In genomic region chr1:111553199-111553598, GRCh38 we compare ENCODE assay signal across 16 cellular contexts. TPM values are rescaled to one million over a fixed set of nuclear protein-coding genes. Genes with fewer than 3 reads are reported as not detected.
DNase-seq lines count a peak whose midpoint lies in the region; ATAC-seq and TF ChIP-seq lines count a peak whose summit lies in the region.
"Had no signal": no experiment of that assay in that cellular context is flagged by ENCODE, and none has a peak within 500 bp of the region (broad histone marks: within the 10 kb centered on the region; RNA-seq: fewer than 3 reads in every experiment).

No MANE protein-coding gene starts in this region.

- no peak overlapping the region for H4K5ac ChIP-seq in H9 (ENCODE audit: insufficient read length, low read depth, low read length)

- H3K27ac ChIP-seq in sigmoid colon (peak overlapping the region; percentile 25 to 77 (median 56)), H9 (ENCODE audit: insufficient read length, low read depth, low read length) (no peak overlapping the region)
- H3K27ac ChIP-seq: lower lobe of right lung, ovary had no signal

- H4K91ac ChIP-seq in H9 (ENCODE audit: insufficient read length, low read depth, low read length), result no peak overlapping the region

- no peak overlapping the region for H3K4me3 ChIP-seq in sigmoid colon
- H3K4me3 ChIP-seq: lower lobe of right lung, ovary had no signal

- no peaks in the 10 kb centered on the region for H3K9me3 ChIP-seq in sigmoid colon
- H3K9me3 ChIP-seq in H9 (ENCODE audit: control insufficient read depth, low read depth, low read length), result no peaks in the 10 kb centered on the region
- H3K9me3 ChIP-seq: lower lobe of right lung, ovary had no signal

- H2BK15ac ChIP-seq in H9 (ENCODE audit: low read depth, low read length), result no peak overlapping the region

- H3K4me1 ChIP-seq in sigmoid colon (peaks cover 0 to 21% (median 13%) of the 10 kb centered on the region in 4 donors), H9 (ENCODE audit: insufficient read depth, low read length) (no peaks in the 10 kb centered on the region)

- H3K27me3 ChIP-seq in sigmoid colon, result no peaks in the 10 kb centered on the region
- no peaks in the 10 kb centered on the region for H3K27me3 ChIP-seq in H9 (ENCODE audit: insufficient read depth, low read length)
- H3K27me3 ChIP-seq: ovary had no signal

- H2BK5ac ChIP-seq in H9 (ENCODE audit: insufficient read length, low read length), result no peak overlapping the region

- no peak overlapping the region for H3K4ac ChIP-seq in H9 (ENCODE audit: low read depth, low read length)

- no peak for TF ChIP-seq POLR2A in sigmoid colon (IDR thresholded peaks at IDR 0.05)

- H3K27ac Mint-ChIP-seq in H9, result no peak overlapping the region
- H3K27ac Mint-ChIP-seq: activated naive CD8-positive, alpha-beta T cell treated with anti-CD3 and anti-CD28 coated beads, Interleukin-2, amount 10 ng/mL, durations not matched to agents 7 days and 5 days had no signal

- no peak for ATAC-seq in HG03457 (IDR thresholded peaks at IDR 0.05; ENCODE audit: unreplicated experiment)
- ATAC-seq: lower lobe of right lung had no signal

- H2BK120ac ChIP-seq in H9 (ENCODE audit: low read depth, low read length, poor library complexity, severe bottlenecking), result no peak overlapping the region

- H3K9me3 Mint-ChIP-seq in H9, result no peaks in the 10 kb centered on the region
- H3K9me3 Mint-ChIP-seq: activated naive CD8-positive, alpha-beta T cell treated with anti-CD3 and anti-CD28 coated beads, Interleukin-2, amount 10 ng/mL, durations not matched to agents 7 days and 5 days had no signal

- H3K36me3 ChIP-seq in sigmoid colon, result no peaks in the 10 kb centered on the region
- H3K36me3 ChIP-seq: lower lobe of right lung, ovary had no signal

- H3K18ac ChIP-seq in H9 (ENCODE audit: insufficient read length, low read depth, low read length), result no peak overlapping the region

- no peak overlapping the region for H3K9ac ChIP-seq in H9 (ENCODE audit: extremely low read depth, insufficient read length, low read length)

- no peak overlapping the region for H2BK12ac ChIP-seq in H9 (ENCODE audit: insufficient read length, low read depth, low read length)

- H3K4me3 Mint-ChIP-seq in H9, result no peak overlapping the region
- H3K4me3 Mint-ChIP-seq: activated naive CD8-positive, alpha-beta T cell treated with anti-CD3 and anti-CD28 coated beads, Interleukin-2, amount 10 ng/mL, durations not matched to agents 7 days and 5 days had no signal

- no peaks in the 10 kb centered on the region for H3K27me3 Mint-ChIP-seq in H9 (ENCODE audit: low read depth)

- H3T11ph ChIP-seq in H9 (ENCODE audit: low read length), result no peak overlapping the region

- H3K4me2 ChIP-seq in H9 (ENCODE audit: insufficient read depth, insufficient read length, low read length), result no peak overlapping the region

- H4K20me1 ChIP-seq in H9 (ENCODE audit: control insufficient read depth, insufficient read depth, insufficient read length), result no peaks in the 10 kb centered on the region

- H3K56ac ChIP-seq in H9 (ENCODE audit: insufficient read length, low read depth, low read length), result no peak overlapping the region

- intact Hi-C loops in sigmoid colon (cut with DNase I), result no loop called here

- peak; percentile 98 for DNase-seq in ELR (ENCODE audit: low read depth)
- peak; percentile 73 for DNase-seq in RPMI7951 (ENCODE audit: low read depth)
- peak; percentile 14 for DNase-seq in fibroblast of gingiva (ENCODE audit: low read depth)
- no peak for DNase-seq in sigmoid colon
- no peak for DNase-seq in NOMO-1 treated with DMSO at 0.1 percent for 48 hours (lab: John Stamatoyannopoulos, UW; ENCODE audit: unreplicated experiment)
- no peak for DNase-seq in H9
- no peak for DNase-seq in NCI-H510A (lab: John Stamatoyannopoulos, UW)
- DNase-seq: activated naive CD8-positive, alpha-beta T cell treated with anti-CD3 and anti-CD28 coated beads, Interleukin-2, amount 10 ng/mL, durations not matched to agents 7 days and 5 days; hippocampal formation; lower lobe of right lung; NCI-H1417; ovary; stimulated activated CD4-positive, alpha-beta T cell treated with anti-CD3 and anti-CD28 coated beads, Interleukin-4, amount 100 ng/mL, for 1 hour; stimulated activated naive CD4-positive, alpha-beta T cell treated with Interleukin-2 at 50 U/mL for 16 hours had no signal

- H2BK20ac ChIP-seq in H9 (ENCODE audit: low read depth, low read length, poor library complexity, severe bottlenecking), result no peak overlapping the region

- H3K23ac ChIP-seq in H9 (ENCODE audit: insufficient read length, low read depth, low read length), result no peak overlapping the region

- TF ChIP-seq CTCF in sigmoid colon (IDR thresholded peaks at IDR 0.05) (no peak), H9 (conservative IDR thresholded peaks at IDR 0.05) (no peak)

- no peak overlapping the region for H2AFZ ChIP-seq in H9 (ENCODE audit: low read length)

- H3K79me1 ChIP-seq in H9 (ENCODE audit: insufficient read depth, low read depth, low read length, poor library complexity, severe bottlenecking), result no peaks in the 10 kb centered on the region

- H3K23me2 ChIP-seq in H9 (ENCODE audit: insufficient read length, low read depth, low read length, poor library complexity, severe bottlenecking), result no peaks in the 10 kb centered on the region

- H3K36me3 Mint-ChIP-seq in H9 (ENCODE audit: insufficient read depth in 1 of 3, low read depth in 3 of 3), result no peaks in the 10 kb centered on the region

- no peak overlapping the region for H3K14ac ChIP-seq in H9 (ENCODE audit: insufficient read depth, low read length)

- H3K79me2 ChIP-seq in H9 (ENCODE audit: insufficient read depth, low read length), result no peaks in the 10 kb centered on the region

- peaks cover 0 to 6% of the 10 kb centered on the region in 2 experiments; a peak in 2 of 4 replicates for H3K4me1 Mint-ChIP-seq in H9

- no peak overlapping the region for H4K8ac ChIP-seq in H9 (replicated peaks; ENCODE audit: insufficient read length, low read depth, low read length)

- H2AK5ac ChIP-seq in H9 (ENCODE audit: insufficient read length, low read length), result no peak overlapping the region

- WGBS in sigmoid colon, 2 donors, result 86 to 93% methylated on average over 3 of the region's 3 CpGs
- no CpG with 5 or more reads among the region's 3 CpGs for WGBS in H9 (ENCODE audit: extremely low coverage, insufficient read length, low lambda C conversion rate)

- TF ChIP-seq EP300 in sigmoid colon (IDR thresholded peaks at IDR 0.05), result peak in 2 of 4 donors; percentile 33 to 40

RNA-seq across cellular contexts. Expression of gene ADORA3, which starts 49.8 kb away (rescaled TPM):
- not detected in 2 replicates for total RNA-seq in RPMI7951 (2014; rRNA removed; shearing (Covaris generic))
- total RNA-seq in sigmoid colon (10 to 100 TPM in 2 of 4 donors, 1 to 10 TPM in 2; 3.0 to 12.8 (median 10.4) TPM), H9 (2021) (not detected in 2 replicates)
- polyA plus RNA-seq in sigmoid colon, result 10 to 100 TPM in 1 of 3 donors, 1 to 10 TPM in 2; 3.0 to 20.6 (median 5.4) TPM
- total RNA-seq: NCI-H460 had no signal

RNA-seq across cellular contexts. Expression of gene TMIGD3, which starts 49.8 kb away (rescaled TPM):
- total RNA-seq in RPMI7951 (2014; rRNA removed; shearing (Covaris generic)), result not detected in 2 replicates
- total RNA-seq in sigmoid colon, result 1 to 10 TPM; 1.9 to 7.5 (median 5.1) TPM
- 10 to 100 TPM in 1 of 3 donors, 1 to 10 TPM in 2; 3.4 to 29.8 (median 6.6) TPM for polyA plus RNA-seq in sigmoid colon
- total RNA-seq in H9 (2021), result not detected in 2 replicates
- total RNA-seq: NCI-H460 had no signal

Comparison
In these comparisons a context has a peak if more than half of its experiments do, and no peak if none do; other contexts are left out.
1. DNase-seq: peak in ELR (single experiment), RPMI7951 (single experiment) and fibroblast of gingiva (single experiment); none in sigmoid colon (single experiment), NOMO-1 treated with DMSO at 0.1 percent for 48 hours (single experiment), H9 (single experiment) and NCI-H510A (single experiment).